20 cellular contexts compared by ENCODE assay signal in the genomic region with DNA sequence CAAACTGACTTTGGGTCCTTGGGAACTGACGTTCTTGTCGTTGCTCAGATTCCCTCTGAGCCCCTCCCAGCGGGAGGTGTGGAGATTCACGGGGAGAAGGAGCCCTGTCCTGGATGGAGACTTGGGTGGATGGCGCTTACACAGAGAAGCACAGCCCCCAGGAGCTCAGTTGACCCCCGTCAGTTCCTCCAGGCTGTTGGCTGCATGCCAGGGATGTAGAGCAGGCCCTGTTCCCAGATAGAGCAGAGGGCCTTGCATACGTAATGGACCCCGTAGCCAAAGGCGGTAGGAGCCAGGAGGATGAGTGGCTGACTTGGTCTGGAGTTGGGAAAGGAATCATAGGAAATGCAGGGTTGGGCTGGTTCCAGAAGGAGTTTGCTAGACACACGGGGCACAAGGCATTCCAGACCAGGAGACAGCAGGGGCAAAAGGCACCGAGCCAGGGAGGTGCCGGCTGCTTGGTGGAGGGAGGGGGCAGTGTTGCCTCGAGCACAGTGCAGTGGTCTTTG. TPM values are rescaled to one million over a fixed set of nuclear protein-coding genes. Genes with fewer than 3 reads are reported as not detected.
DNase-seq lines count a peak whose midpoint lies in the region; ATAC-seq lines count a peak whose summit lies in the region.
"Had no signal": no experiment of that assay in that cellular context is flagged by ENCODE, and none has a peak within 500 bp of the region (broad histone marks: within the 10 kb centered on the region; RNA-seq: fewer than 3 reads in every experiment).

No MANE protein-coding gene starts in this region.

- H3K4me1 ChIP-seq in NT2/D1 (ENCODE audit: insufficient read depth, insufficient read length) (peaks cover 15% of the 10 kb centered on the region), mesenchymal stem cell (ENCODE audit: control insufficient read depth, insufficient read depth, low read depth, low read length) (peaks cover 20% of the 10 kb centered on the region)

- no peak overlapping the region for H2BK5ac ChIP-seq in mesenchymal stem cell (ENCODE audit: low read depth, low read length, poor library complexity, severe bottlenecking)

- H3K9me3 Mint-ChIP-seq in naive thymus-derived CD8-positive, alpha-beta T cell, result no peaks in the 10 kb centered on the region
- H3K9me3 Mint-ChIP-seq: stimulated activated memory B cell treated with anti-CD40 and anti-IgM and Interleukin-4, amounts not matched to agents 10 μg/mL and 1 μg/mL and 100 μg/mL, for 72 hours; T-helper 1 cell treated with Interleukin-12 subunit alpha and Interleukin-12 subunit beta and Interleukin-4 antibody, amounts not matched to agents 30 μg/mL and 1 μg/mL, for 36 hours had no signal

- H3K9ac ChIP-seq in NT2/D1 (ENCODE audit: insufficient read length, low read depth), result peak overlapping the region; percentile 43
- peak overlapping the region; percentile 17 for H3K9ac ChIP-seq in mesenchymal stem cell (ENCODE audit: low read length)

- POLR2A ChIA-PET in naive thymus-derived CD8-positive, alpha-beta T cell (lab: Charles Lee), result interaction anchor here (1.1 kb wide), 1 partner anchor 10 kb away, joined by 3 read pairs; no protein-coding TSS in a partner anchor

- ATAC-seq in GM21737 (IDR thresholded peaks at IDR 0.05; ENCODE audit: unreplicated experiment), result no peak
- no peak for ATAC-seq in naive thymus-derived CD8-positive, alpha-beta T cell
- ATAC-seq: left ventricle myocardium superior; stimulated activated memory B cell treated with anti-CD40 and anti-IgM and Interleukin-4, amounts not matched to agents 10 μg/mL and 1 μg/mL and 100 μg/mL, for 72 hours had no signal

- H3K9me3 ChIP-seq in NT2/D1 (ENCODE audit: insufficient read depth, low read length) (no peaks in the 10 kb centered on the region), mesenchymal stem cell (ENCODE audit: control insufficient read depth, low read length) (no peaks in the 10 kb centered on the region)
- H3K9me3 ChIP-seq: esophagus squamous epithelium, right atrium auricular region, tibial artery had no signal

- H3K4ac ChIP-seq in mesenchymal stem cell (ENCODE audit: low read depth in 1 of 2, low read length in 2 of 2), result no peak overlapping the region

- no peak overlapping the region for H3K4me2 ChIP-seq in mesenchymal stem cell (ENCODE audit: low read length, poor library complexity, severe bottlenecking)

- no peak overlapping the region for H3K18ac ChIP-seq in mesenchymal stem cell (ENCODE audit: low read depth in 1 of 2, low read length in 2 of 2)

- 91% methylated on average over 13 of the region's 13 CpGs for WGBS in mesenchymal stem cell

- peak overlapping the region in 1 of 10 donors; percentile 51 for H3K27ac Mint-ChIP-seq in naive thymus-derived CD8-positive, alpha-beta T cell
- H3K27ac Mint-ChIP-seq: B cell; stimulated activated memory B cell treated with anti-CD40 and anti-IgM and Interleukin-4, amounts not matched to agents 10 μg/mL and 1 μg/mL and 100 μg/mL, for 72 hours; T-helper 1 cell treated with Interleukin-12 subunit alpha and Interleukin-12 subunit beta and Interleukin-4 antibody, amounts not matched to agents 30 μg/mL and 1 μg/mL, for 36 hours had no signal

- H3K27ac ChIP-seq in mesenchymal stem cell (ENCODE audit: low read length, poor library complexity, severe bottlenecking), result no peak overlapping the region
- H3K27ac ChIP-seq: esophagus squamous epithelium, right atrium auricular region, tibial artery had no signal

- no peak overlapping the region for H2BK15ac ChIP-seq in mesenchymal stem cell (ENCODE audit: low read depth, poor library complexity, severe bottlenecking)

- H3K36me3 Mint-ChIP-seq in naive thymus-derived CD8-positive, alpha-beta T cell, result peaks cover 0 to 59% (median 12%) of the 10 kb centered on the region in 3 donors

- H3K36me3 ChIP-seq in NT2/D1 (ENCODE audit: insufficient read depth, insufficient read length, low read length) (peaks cover 80% of the 10 kb centered on the region), mesenchymal stem cell (ENCODE audit: control insufficient read depth in 1 of 2, insufficient read depth in 2 of 2, low read depth in 1 of 2, low read length in 2 of 2) (peaks cover 52 to 61% of the 10 kb centered on the region in 2 experiments)

- no peaks in the 10 kb centered on the region for H3K27me3 Mint-ChIP-seq in naive thymus-derived CD8-positive, alpha-beta T cell
- H3K27me3 Mint-ChIP-seq: B cell; stimulated activated memory B cell treated with anti-CD40 and anti-IgM and Interleukin-4, amounts not matched to agents 10 μg/mL and 1 μg/mL and 100 μg/mL, for 72 hours had no signal

- no peak overlapping the region for H2AK5ac ChIP-seq in mesenchymal stem cell (ENCODE audit: low read length, severe bottlenecking)

- DNase-seq in NCI-H2227 (lab: John Stamatoyannopoulos, UW; ENCODE audit: unreplicated experiment) (peak; percentile 26), NCI-H2227 treated with DMSO at 0.1 percent for 48 hours (lab: John Stamatoyannopoulos, UW) (no peak), NT2/D1 (ENCODE audit: low read depth, low spot score) (no peak), mesenchymal stem cell (no peak)
- no peak for DNase-seq in naive thymus-derived CD8-positive, alpha-beta T cell
- DNase-seq: 8988T; amniotic stem cell; DMS153; effector CD8-positive, alpha-beta T cell; esophagus squamous epithelium; left ventricle myocardium superior; NCI-H2107; NCI-H774; SIG-M5; tibial artery had no signal

- H2BK12ac ChIP-seq in mesenchymal stem cell (ENCODE audit: low read length in 2 of 2), result no peak overlapping the region

- H3K23ac ChIP-seq in mesenchymal stem cell (ENCODE audit: low read length in 2 of 2), result no peak overlapping the region

- H3K27me3 ChIP-seq in NT2/D1 (ENCODE audit: insufficient read depth, insufficient read length) (no peaks in the 10 kb centered on the region), mesenchymal stem cell (ENCODE audit: control insufficient read depth in 1 of 2, insufficient read depth in 1 of 2, low read length in 2 of 2) (no peaks in the 10 kb centered on the region)
- H3K27me3 ChIP-seq: esophagus squamous epithelium, right atrium auricular region, tibial artery had no signal

- no peak overlapping the region for H2AFZ ChIP-seq in mesenchymal stem cell (ENCODE audit: low read depth, low read length)

- no peak overlapping the region for H3K14ac ChIP-seq in mesenchymal stem cell (ENCODE audit: low read length in 2 of 2)

- peak overlapping the region in 2 of 10 donors; percentile 4 to 20 for H3K4me3 Mint-ChIP-seq in naive thymus-derived CD8-positive, alpha-beta T cell
- H3K4me3 Mint-ChIP-seq: stimulated activated memory B cell treated with anti-CD40 and anti-IgM and Interleukin-4, amounts not matched to agents 10 μg/mL and 1 μg/mL and 100 μg/mL, for 72 hours; T-helper 1 cell treated with Interleukin-12 subunit alpha and Interleukin-12 subunit beta and Interleukin-4 antibody, amounts not matched to agents 30 μg/mL and 1 μg/mL, for 36 hours had no signal

- peaks cover 39% of the 10 kb centered on the region for H3K79me1 ChIP-seq in mesenchymal stem cell (replicated peaks; ENCODE audit: low read length, poor library complexity, severe bottlenecking)

- no peak overlapping the region for H4K8ac ChIP-seq in mesenchymal stem cell (ENCODE audit: low read length)

- H2BK120ac ChIP-seq in mesenchymal stem cell (ENCODE audit: low read depth, low read length), result no peak overlapping the region

- H3K4me1 Mint-ChIP-seq in naive thymus-derived CD8-positive, alpha-beta T cell, result peaks cover 15 to 44% (median 32%) of the 10 kb centered on the region in 4 donors

- H3K4me3 ChIP-seq in NT2/D1 (ENCODE audit: insufficient read length, low read depth), result peak overlapping the region; percentile 1
- no peak overlapping the region for H3K4me3 ChIP-seq in mesenchymal stem cell (ENCODE audit: insufficient read depth in 1 of 2, low read depth in 1 of 2, low read length in 2 of 2)
- H3K4me3 ChIP-seq: esophagus squamous epithelium, right atrium auricular region, tibial artery had no signal

- H4K91ac ChIP-seq in mesenchymal stem cell (ENCODE audit: low read length), result no peak overlapping the region

RNA-seq across cellular contexts. Expression of gene PMPCA, which starts 2.5 kb away (rescaled TPM):
- polyA plus RNA-seq in mesenchymal stem cell (2013, experiment 1 of 2), result 34.3 TPM
- polyA plus RNA-seq in mesenchymal stem cell (2013, experiment 2 of 2), result 33.6 TPM
- 10 to 100 TPM; 67.8 to 73.2 TPM for total RNA-seq in naive thymus-derived CD8-positive, alpha-beta T cell
- 10 to 100 TPM; 37.0 to 47.0 (median 42.1) TPM for polyA plus RNA-seq in naive thymus-derived CD8-positive, alpha-beta T cell

RNA-seq across cellular contexts. Expression of gene ENTR1, which starts 2.6 kb away (rescaled TPM):
- 40.7 TPM for polyA plus RNA-seq in mesenchymal stem cell (2013, experiment 1 of 2)
- 41.1 TPM for polyA plus RNA-seq in mesenchymal stem cell (2013, experiment 2 of 2)
- 10 to 100 TPM; 88.1 to 96.0 TPM for total RNA-seq in naive thymus-derived CD8-positive, alpha-beta T cell
- polyA plus RNA-seq in naive thymus-derived CD8-positive, alpha-beta T cell, result 10 to 100 TPM in 2 of 3 donors, 1 to 10 TPM in 1; 9.7 to 16.8 (median 11.4) TPM

RNA-seq across cellular contexts. Expression of gene SNAPC4, which starts 13.0 kb away (rescaled TPM):
- polyA plus RNA-seq in mesenchymal stem cell (2013, experiment 1 of 2), result 6.1 TPM
- polyA plus RNA-seq in mesenchymal stem cell (2013, experiment 2 of 2), result 5.4 TPM
- 10 to 100 TPM; 13.7 to 15.6 TPM for total RNA-seq in naive thymus-derived CD8-positive, alpha-beta T cell
- 1 to 10 TPM in 2 of 3 donors, under 1 TPM in 1; 0.90 to 2.0 (median 1.3) TPM for polyA plus RNA-seq in naive thymus-derived CD8-positive, alpha-beta T cell

RNA-seq across cellular contexts. Expression of gene INPP5E, which starts 26.7 kb away (rescaled TPM):
- polyA plus RNA-seq in mesenchymal stem cell (2013, experiment 1 of 2), result 8.2 TPM
- 7.7 TPM for polyA plus RNA-seq in mesenchymal stem cell (2013, experiment 2 of 2)
- 10 to 100 TPM; 26.4 to 27.3 TPM for total RNA-seq in naive thymus-derived CD8-positive, alpha-beta T cell
- 1 to 10 TPM in 2 of 3 donors, under 1 TPM in 1; 0.90 to 4.4 (median 2.1) TPM for polyA plus RNA-seq in naive thymus-derived CD8-positive, alpha-beta T cell

RNA-seq across cellular contexts. Expression of gene CARD9, which starts 39.5 kb away (rescaled TPM):
- polyA plus RNA-seq in mesenchymal stem cell (2013, experiment 1 of 2), result 0.37 TPM
- 0.51 TPM for polyA plus RNA-seq in mesenchymal stem cell (2013, experiment 2 of 2)
- total RNA-seq in naive thymus-derived CD8-positive, alpha-beta T cell, result under 1 TPM; 0.70 to 0.85 TPM
- polyA plus RNA-seq in naive thymus-derived CD8-positive, alpha-beta T cell, result under 1 TPM; 0.08 to 0.21 (median 0.12) TPM
